ENCODE assay signal across 20 cellular contexts in the genomic region with DNA sequence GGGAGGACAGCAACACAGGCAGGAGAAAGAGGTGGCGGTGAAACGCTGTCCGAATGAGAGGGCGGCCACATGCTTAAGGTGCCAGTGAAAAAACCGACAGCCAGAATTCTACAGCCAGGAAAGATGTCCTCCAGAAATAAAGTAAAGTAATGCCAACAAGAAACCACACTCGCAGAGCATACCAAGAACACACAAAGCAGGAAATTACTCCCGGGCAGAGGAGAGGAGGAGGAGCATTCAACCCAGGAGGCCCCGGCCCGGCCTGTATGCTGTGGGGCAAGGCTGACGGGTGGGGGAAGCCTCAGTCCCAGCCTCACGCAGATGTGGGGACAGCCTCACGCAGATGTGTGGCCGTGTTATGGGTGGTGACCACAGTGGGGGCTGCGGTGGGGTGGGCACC. TPM values are rescaled to one million over a fixed set of nuclear protein-coding genes. Genes with fewer than 3 reads are reported as not detected.
DNase-seq lines count a peak whose midpoint lies in the region; ATAC-seq, FAIRE-seq and TF ChIP-seq lines count a peak whose summit lies in the region.
"Had no signal": no experiment of that assay in that cellular context is flagged by ENCODE, and none has a peak within 500 bp of the region (broad histone marks: within the 10 kb centered on the region; RNA-seq: fewer than 3 reads in every experiment).

No MANE protein-coding gene starts in this region.

- 92 to 95% methylated on average over 13 to 14 of the region's 14 CpGs for WGBS in pancreas, 2 donors

- H3K9me3 Mint-ChIP-seq in activated naive CD4-positive, alpha-beta T cell treated with anti-CD3 and anti-CD28 coated beads, Interleukin-2, amount 10 ng/mL, durations not matched to agents 7 days and 5 days: no peaks in the 10 kb centered on the region
- no peaks in the 10 kb centered on the region for H3K9me3 Mint-ChIP-seq in dendritic cell treated with granulocyte-macrophage colony-stimulating factor and Interleukin-4, amounts not matched to agents 40 ng/mL and 50 ng/mL, for 4 days
- H3K9me3 Mint-ChIP-seq in osteocyte (ENCODE audit: unreplicated experiment): no peaks in the 10 kb centered on the region

- H3K4me1 Mint-ChIP-seq in activated naive CD4-positive, alpha-beta T cell treated with anti-CD3 and anti-CD28 coated beads, Interleukin-2, amount 10 ng/mL, durations not matched to agents 7 days and 5 days: no peaks in the 10 kb centered on the region
- H3K4me1 Mint-ChIP-seq in dendritic cell treated with granulocyte-macrophage colony-stimulating factor and Interleukin-4, amounts not matched to agents 40 ng/mL and 50 ng/mL, for 4 days (ENCODE audit: low read depth): no peaks in the 10 kb centered on the region
- H3K4me1 Mint-ChIP-seq in osteocyte (ENCODE audit: unreplicated experiment): peaks cover 6% of the 10 kb centered on the region
- H3K4me1 Mint-ChIP-seq: CD14-positive monocyte had no signal

- no peak for FAIRE-seq in urothelium cell line (lab: Jason Lieb, UNC)
- no peak for FAIRE-seq in pancreas (lab: Jason Lieb, UNC)

- DNase-seq in activated naive CD4-positive, alpha-beta T cell treated with anti-CD3 and anti-CD28 coated beads, Interleukin-2, amount 10 ng/mL, durations not matched to agents 7 days and 5 days: no peak
- DNase-seq in activated naive CD4-positive, alpha-beta T cell treated with anti-CD3 and anti-CD28 coated beads, Interleukin-2, amount 50 U/mL, for 16 hours: no peak
- DNase-seq in SK-N-MC (ENCODE audit: low read depth, low spot score) (peak; percentile 28), osteocyte (ENCODE audit: extremely low spot score, unreplicated experiment) (no peak), foreskin melanocyte (no peak), urothelium cell line (ENCODE audit: low spot score) (no peak), pancreas (no peak)
- DNase-seq: 8988T, COR-L47, DMS153, H7, Karpas-422, NCI-H1105, NCI-H1694, NCI-H2107, NCI-H2227 treated with DMSO at 0.1 percent for 48 hours, NCI-H524, PC-9 had no signal

- no peak overlapping the region for H3K4me3 Mint-ChIP-seq in activated naive CD4-positive, alpha-beta T cell treated with anti-CD3 and anti-CD28 coated beads, Interleukin-2, amount 10 ng/mL, durations not matched to agents 7 days and 5 days
- H3K4me3 Mint-ChIP-seq in dendritic cell treated with granulocyte-macrophage colony-stimulating factor and Interleukin-4, amounts not matched to agents 40 ng/mL and 50 ng/mL, for 4 days: no peak overlapping the region
- H3K4me3 Mint-ChIP-seq in osteocyte (ENCODE audit: unreplicated experiment): no peak overlapping the region
- H3K4me3 Mint-ChIP-seq: CD14-positive monocyte had no signal

- H3K9me3 ChIP-seq in SK-N-MC (ENCODE audit: low read depth, low read length) (no peaks in the 10 kb centered on the region), pancreas (no peaks in the 10 kb centered on the region)

- peak overlapping the region; percentile 38 for H3K27ac Mint-ChIP-seq in activated naive CD4-positive, alpha-beta T cell treated with anti-CD3 and anti-CD28 coated beads, Interleukin-2, amount 10 ng/mL, durations not matched to agents 7 days and 5 days
- H3K27ac Mint-ChIP-seq in dendritic cell treated with granulocyte-macrophage colony-stimulating factor and Interleukin-4, amounts not matched to agents 40 ng/mL and 50 ng/mL, for 4 days: peak overlapping the region; percentile 29
- peak overlapping the region; percentile 63 for H3K27ac Mint-ChIP-seq in osteocyte (ENCODE audit: unreplicated experiment)

- peaks cover 7% of the 10 kb centered on the region for H3K36me3 Mint-ChIP-seq in activated naive CD4-positive, alpha-beta T cell treated with anti-CD3 and anti-CD28 coated beads, Interleukin-2, amount 10 ng/mL, durations not matched to agents 7 days and 5 days
- H3K36me3 Mint-ChIP-seq in dendritic cell treated with granulocyte-macrophage colony-stimulating factor and Interleukin-4, amounts not matched to agents 40 ng/mL and 50 ng/mL, for 4 days (ENCODE audit: low read depth): peaks cover 100% of the 10 kb centered on the region
- H3K36me3 Mint-ChIP-seq in osteocyte (ENCODE audit: unreplicated experiment): peaks cover 23% of the 10 kb centered on the region

- intact Hi-C loops in dendritic cell treated with granulocyte-macrophage colony-stimulating factor and Interleukin-4, amounts not matched to agents 40 ng/mL and 50 ng/mL, for 4 days (cut with micrococcal nuclease): no loop called here
- intact Hi-C loops in pancreas (cut with DNase I): no loop called here

- H3K4me1 ChIP-seq in pancreas: no peaks in the 10 kb centered on the region

- peaks cover 8% of the 10 kb centered on the region; the same call in 1 of the 2 replicates for H3K36me3 ChIP-seq in SK-N-MC (ENCODE audit: insufficient read depth, low read length)
- H3K36me3 ChIP-seq in pancreas: no peaks in the 10 kb centered on the region

- CTCF ChIA-PET in activated naive CD4-positive, alpha-beta T cell treated with anti-CD3 and anti-CD28 coated beads, Interleukin-2, amount 10 ng/mL, durations not matched to agents 7 days and 5 days (lab: Charles Lee): no interaction called here

- H3K27ac ChIP-seq in SK-N-MC (peak overlapping the region; percentile 96), pancreas (no peak overlapping the region)
- H3K27ac ChIP-seq: PC-9 had no signal

- no peak for TF ChIP-seq CTCF in osteocyte (IDR thresholded peaks at IDR 0.05)
- TF ChIP-seq CTCF in pancreas (IDR thresholded peaks at IDR 0.05): no peak

- no peak overlapping the region for H3K9ac ChIP-seq in SK-N-MC (ENCODE audit: insufficient read length)

- H3K27me3 Mint-ChIP-seq in activated naive CD4-positive, alpha-beta T cell treated with anti-CD3 and anti-CD28 coated beads, Interleukin-2, amount 10 ng/mL, durations not matched to agents 7 days and 5 days: no peaks in the 10 kb centered on the region
- H3K27me3 Mint-ChIP-seq in dendritic cell treated with granulocyte-macrophage colony-stimulating factor and Interleukin-4, amounts not matched to agents 40 ng/mL and 50 ng/mL, for 4 days: no peaks in the 10 kb centered on the region
- H3K27me3 Mint-ChIP-seq in osteocyte (ENCODE audit: unreplicated experiment): no peaks in the 10 kb centered on the region

- no peaks in the 10 kb centered on the region for H3K27me3 ChIP-seq in pancreas

- ATAC-seq in pancreas: no peak

- H3K4me3 ChIP-seq in SK-N-MC: 0 out of 2 replicates have a peak overlapping the region, but pooled peaks have one; percentile 20
- H3K4me3 ChIP-seq in pancreas: no peak overlapping the region
- H3K4me3 ChIP-seq: PC-9 had no signal

RNA-seq across cellular contexts. Expression of a gene that starts 28.0 kb away (rescaled TPM):
- total RNA-seq in osteocyte (112 and 120 TPM in 2 replicates), pancreas (10 to 100 TPM; 41.7 to 86.0 (median 63.1) TPM)
- polyA plus RNA-seq in pancreas: 10 to 100 TPM; 57.1 to 66.0 TPM

RNA-seq across cellular contexts. Expression of a gene that starts 39.9 kb away (rescaled TPM):
- 163 and 175 TPM in 2 replicates for total RNA-seq in osteocyte
- total RNA-seq in pancreas: 10 to 100 TPM; 15.3 to 25.0 (median 18.8) TPM
- 10 to 100 TPM; 44.0 to 67.2 TPM for polyA plus RNA-seq in pancreas

RNA-seq across cellular contexts. Expression of a gene that starts 40.3 kb away (rescaled TPM):
- 170 and 193 TPM in 2 replicates for total RNA-seq in osteocyte
- total RNA-seq in pancreas: 10 to 100 TPM; 62.9 to 98.8 (median 68.9) TPM
- 100 to 1,000 TPM in 1 of 2 donors, 10 to 100 TPM in 1; 64.7 to 110 TPM for polyA plus RNA-seq in pancreas

RNA-seq across cellular contexts. Expression of a gene that starts 43.1 kb away (rescaled TPM):
- total RNA-seq in osteocyte (96.7 and 102 TPM in 2 replicates), pancreas (10 to 100 TPM; 40.0 to 60.2 (median 53.2) TPM)
- 10 to 100 TPM; 48.0 to 50.8 TPM for polyA plus RNA-seq in pancreas

RNA-seq across cellular contexts. Expression of a gene that starts 49.8 kb away (rescaled TPM):
- total RNA-seq in osteocyte (377 and 379 TPM in 2 replicates), pancreas (100 to 1,000 TPM; 163 to 278 (median 233) TPM)
- 100 to 1,000 TPM; 256 to 351 TPM for polyA plus RNA-seq in pancreas
